In the genomic region with DNA sequence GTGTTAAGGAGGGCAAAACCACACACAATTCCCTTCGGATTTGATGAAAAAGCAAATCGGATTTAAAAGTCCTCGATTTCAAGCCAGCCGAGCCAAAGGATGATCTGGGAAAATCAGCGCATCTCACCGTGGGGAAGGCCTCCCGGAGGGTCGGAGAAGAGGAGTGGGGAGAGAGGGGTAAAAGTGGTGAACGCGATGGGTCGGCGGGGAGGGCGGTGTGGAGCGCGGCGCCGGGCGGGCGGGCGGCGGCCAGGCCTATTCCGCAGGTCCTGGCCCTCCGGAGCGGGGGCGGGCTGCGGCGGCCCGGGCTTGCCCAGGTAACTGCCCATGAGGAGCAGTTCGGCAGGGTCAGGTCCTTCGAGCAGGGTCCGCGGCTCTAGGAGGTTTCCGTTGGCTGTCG, we compare ENCODE assay signal across 8 cellular contexts. TPM values are rescaled to one million over a fixed set of nuclear protein-coding genes. Genes with fewer than 3 reads are reported as not detected.
DNase-seq lines count a peak whose midpoint lies in the region; ATAC-seq and TF ChIP-seq lines count a peak whose summit lies in the region.
"Not testable (repeated sequence)": the region's sequence is repeated elsewhere in the genome, so short reads cannot be mapped to it uniquely, and the experiment has no call there.

No MANE protein-coding gene starts in this region.

- not testable (repeated sequence) for H3K9me3 Mint-ChIP-seq in stimulated activated naive CD8-positive, alpha-beta T cell treated with anti-CD3 and anti-CD28 coated beads, Interleukin-15, Interleukin-2, amounts not matched to agents 100 ng/mL and 50 ng/mL, for 24 hours

- DNase-seq in EL = peak; percentile 6
- DNase-seq in HCEC 1CT = peak; percentile 0
- DNase-seq in T-helper 17 cell = peak in 2 of 3 donors; percentile 10 to 26
- peak; percentile 1 for DNase-seq in amniotic epithelial cell (ENCODE audit: low read depth)
- DNase-seq in foreskin keratinocyte = not testable (repeated sequence)

- ATAC-seq in T-helper 17 cell (peak; percentile 59), foreskin keratinocyte (peak; percentile 66)

- peak overlapping the region; percentile 83 for H3K27ac Mint-ChIP-seq in T-helper 17 cell
- peak overlapping the region; percentile 98 for H3K27ac Mint-ChIP-seq in stimulated activated naive CD8-positive, alpha-beta T cell treated with anti-CD3 and anti-CD28 coated beads, Interleukin-15, Interleukin-2, amounts not matched to agents 100 ng/mL and 50 ng/mL, for 24 hours

- H3K27me3 ChIP-seq in HUES48 (ENCODE audit: control insufficient read depth, insufficient read depth, low read length); foreskin keratinocyte; mucosa of stomach (ENCODE audit: control insufficient read depth, insufficient read depth, low read length): not testable (repeated sequence)

- H3K27ac ChIP-seq in HUES48 (ENCODE audit: low read depth, low read length) (peak overlapping the region; percentile 55), foreskin keratinocyte (peak overlapping the region; percentile 64)

- H3K27me3 Mint-ChIP-seq in T-helper 17 cell; stimulated activated naive CD8-positive, alpha-beta T cell treated with anti-CD3 and anti-CD28 coated beads, Interleukin-15, Interleukin-2, amounts not matched to agents 100 ng/mL and 50 ng/mL, for 24 hours: not testable (repeated sequence)

- H3K4me1 ChIP-seq in HUES48 (ENCODE audit: control insufficient read depth, insufficient read depth, low read length); foreskin keratinocyte; mucosa of stomach (ENCODE audit: control insufficient read depth, insufficient read depth, low read length): not testable (repeated sequence)

- H3K9me3 ChIP-seq in HUES48 (ENCODE audit: control insufficient read depth, insufficient read depth, low read length); T-helper 17 cell (ENCODE audit: control insufficient read depth, low read length, poor library complexity, severe bottlenecking); mucosa of stomach (ENCODE audit: control insufficient read depth, low read length): not testable (repeated sequence)

- TF ChIP-seq CTCF in foreskin keratinocyte (conservative IDR thresholded peaks at IDR 0.05) = not testable (repeated sequence)

- not testable (repeated sequence) for H3K36me3 ChIP-seq in HUES48 (ENCODE audit: control insufficient read depth, insufficient read depth, low read length); mucosa of stomach (ENCODE audit: control insufficient read depth, insufficient read depth, low read length)

- H3K36me3 Mint-ChIP-seq in T-helper 17 cell (ENCODE audit: low read depth) = not testable (repeated sequence)
- H3K36me3 Mint-ChIP-seq in stimulated activated naive CD8-positive, alpha-beta T cell treated with anti-CD3 and anti-CD28 coated beads, Interleukin-15, Interleukin-2, amounts not matched to agents 100 ng/mL and 50 ng/mL, for 24 hours (ENCODE audit: low read depth) = peaks cover 16% of the 10 kb centered on the region

- peak overlapping the region; percentile 67 for H3K4me3 ChIP-seq in HUES48 (ENCODE audit: low read depth, low read length)
- H3K4me3 ChIP-seq in mucosa of stomach (ENCODE audit: low read length) = not testable (repeated sequence)

- peak overlapping the region; percentile 88 for H3K4me3 Mint-ChIP-seq in T-helper 17 cell
- H3K4me3 Mint-ChIP-seq in stimulated activated naive CD8-positive, alpha-beta T cell treated with anti-CD3 and anti-CD28 coated beads, Interleukin-15, Interleukin-2, amounts not matched to agents 100 ng/mL and 50 ng/mL, for 24 hours = peak overlapping the region; percentile 91

- not testable (repeated sequence) for H3K4me1 Mint-ChIP-seq in T-helper 17 cell; stimulated activated naive CD8-positive, alpha-beta T cell treated with anti-CD3 and anti-CD28 coated beads, Interleukin-15, Interleukin-2, amounts not matched to agents 100 ng/mL and 50 ng/mL, for 24 hours (ENCODE audit: low read depth)

- H3K9ac ChIP-seq in HUES48 (ENCODE audit: low read depth, low read length) = not testable (repeated sequence)
- peak overlapping the region; percentile 65 for H3K9ac ChIP-seq in mucosa of stomach (ENCODE audit: low read length)

RNA-seq across cellular contexts. Expression of gene POMZP3, which starts 0.5 kb away (rescaled TPM):
- 10 to 100 TPM; 14.6 to 20.2 TPM for total RNA-seq in T-helper 17 cell
- total RNA-seq in foreskin keratinocyte = 5.0 and 5.7 TPM in 2 replicates
- 5.9 and 7.4 TPM in 2 replicates for polyA plus RNA-seq in foreskin keratinocyte
